ENCODE assay signal across 11 cellular contexts in genomic region chr17:77729587-77729986, GRCh38.
"Had no signal": no experiment of that assay in that cellular context is flagged by ENCODE, and none has a peak within 500 bp of the region (broad histone marks: within the 10 kb centered on the region; RNA-seq: fewer than 3 reads in every experiment).

No MANE protein-coding gene starts in this region.

- H3K4me3 ChIP-seq: cardiac muscle cell, esophagus squamous epithelium, lower lobe of right lung, psoas muscle, stomach, thoracic aorta had no signal

- H3K27ac ChIP-seq: cardiac muscle cell, lower lobe of right lung, psoas muscle, thoracic aorta had no signal

- H3K9me3 ChIP-seq: thoracic aorta had no signal

- ATAC-seq: lower lobe of right lung, psoas muscle, sciatic nerve had no signal

- H3K27me3 ChIP-seq: cardiac muscle cell, stomach had no signal

- DNase-seq: activated CD4-positive, alpha-beta T cell treated with anti-CD3 and anti-CD28 coated beads, Interleukin-2, amount 50 U/mL, for 48 hours; activated naive CD4-positive, alpha-beta T cell treated with Interleukin-2 at 50 U/mL for 16 hours; esophagus squamous epithelium; hypothalamus; lower lobe of right lung; nephron progenitor cell; psoas muscle; stomach had no signal

- H3K36me3 ChIP-seq: cardiac muscle cell, esophagus squamous epithelium, lower lobe of right lung, stomach, thoracic aorta had no signal
